ENCODE assay signal across 12 cellular contexts in the genomic region with DNA sequence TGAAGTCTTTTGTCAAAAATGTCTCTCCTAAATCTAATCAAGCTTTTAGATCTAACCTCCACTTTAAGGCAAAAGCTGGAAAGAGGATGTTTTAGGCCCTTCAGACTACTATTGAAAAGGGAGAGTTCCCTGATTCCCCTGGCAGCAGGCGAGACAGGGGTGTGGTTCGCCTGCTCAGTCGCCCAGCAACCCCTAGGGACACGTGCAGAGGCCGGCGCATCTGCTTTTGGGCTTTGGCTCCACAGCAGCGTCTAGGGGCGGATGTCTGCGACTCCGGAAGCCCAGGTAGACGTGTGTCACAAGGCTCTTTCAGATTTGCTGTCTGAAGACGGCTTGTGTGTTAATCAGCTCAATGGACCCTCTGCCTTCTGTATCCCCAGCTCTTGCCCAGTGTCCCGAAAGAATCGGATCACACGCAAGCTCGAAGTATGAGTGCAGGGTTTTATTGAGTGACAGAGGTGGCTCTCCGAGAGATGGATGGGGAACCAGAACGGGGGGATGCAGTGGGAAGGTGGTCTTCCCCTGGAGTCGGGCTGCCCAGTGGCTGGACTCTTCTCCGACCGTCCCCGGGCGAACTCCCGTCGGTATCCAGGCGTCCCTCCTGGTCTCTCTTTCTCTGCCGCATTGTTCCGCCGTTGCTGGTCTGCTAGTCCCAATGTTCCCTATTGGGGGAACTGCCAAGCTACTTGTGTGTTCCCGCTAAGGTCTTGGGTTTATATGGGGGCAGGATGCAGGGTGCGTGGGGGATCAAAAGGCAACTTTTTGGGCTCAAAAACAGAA. TPM values are rescaled to one million over a fixed set of nuclear protein-coding genes. Genes with fewer than 3 reads are reported as not detected.
"Had no signal": no experiment of that assay in that cellular context is flagged by ENCODE, and none has a peak within 500 bp of the region (broad histone marks: within the 10 kb centered on the region; RNA-seq: fewer than 3 reads in every experiment).

No MANE protein-coding gene starts in this region.

- ATAC-seq: activated CD8-positive, alpha-beta memory T cell treated with anti-CD3 and anti-CD28 coated beads, Interleukin-2, amount 10 ng/mL, durations not matched to agents 7 days and 5 days; natural killer cell treated with Interleukin-12 subunit alpha and Interleukin-12 subunit beta and Interleukin-15 and Interleukin-18, amount 100 ng/mL, for 72 hours; stimulated activated naive CD8-positive, alpha-beta T cell treated with anti-CD3 and anti-CD28 coated beads, Interleukin-15, Interleukin-2, amounts not matched to agents 100 U/mL and 50 U/mL, for 24 hours had no signal

- H3K9me3 Mint-ChIP-seq: natural killer cell treated with Interleukin-12 subunit alpha and Interleukin-12 subunit beta and Interleukin-15 and Interleukin-18, amount 100 ng/mL, for 72 hours had no signal

- H3K27ac Mint-ChIP-seq: activated CD8-positive, alpha-beta memory T cell treated with anti-CD3 and anti-CD28 coated beads, Interleukin-2, amount 10 ng/mL, durations not matched to agents 7 days and 5 days; natural killer cell treated with Interleukin-12 subunit alpha and Interleukin-12 subunit beta and Interleukin-15 and Interleukin-18, amount 100 ng/mL, for 72 hours had no signal

- H3K4me1 Mint-ChIP-seq: activated CD8-positive, alpha-beta memory T cell treated with anti-CD3 and anti-CD28 coated beads, Interleukin-2, amount 10 ng/mL, durations not matched to agents 7 days and 5 days had no signal

- H3K4me3 Mint-ChIP-seq: activated CD8-positive, alpha-beta memory T cell treated with anti-CD3 and anti-CD28 coated beads, Interleukin-2, amount 10 ng/mL, durations not matched to agents 7 days and 5 days; natural killer cell treated with Interleukin-12 subunit alpha and Interleukin-12 subunit beta and Interleukin-15 and Interleukin-18, amount 100 ng/mL, for 72 hours had no signal

- H3K36me3 Mint-ChIP-seq: activated CD8-positive, alpha-beta memory T cell treated with anti-CD3 and anti-CD28 coated beads, Interleukin-2, amount 10 ng/mL, durations not matched to agents 7 days and 5 days; natural killer cell treated with Interleukin-12 subunit alpha and Interleukin-12 subunit beta and Interleukin-15 and Interleukin-18, amount 100 ng/mL, for 72 hours had no signal

- DNase-seq: activated CD4-positive, alpha-beta T cell treated with anti-CD3 and anti-CD28 coated beads, Interleukin-2, amount 50 U/mL, for 48 hours; activated CD8-positive, alpha-beta memory T cell treated with anti-CD3 and anti-CD28 coated beads, Interleukin-2, amount 10 ng/mL, durations not matched to agents 7 days and 5 days; activated naive CD4-positive, alpha-beta T cell treated with anti-CD3 and anti-CD28 coated beads, Interleukin-2, amount 50 U/mL, for 16 hours; activated T-cell treated with anti-CD3 and anti-CD28 coated beads, Interleukin-2, amount 50 U/mL, for 1 hour; hypothalamus; kidney glomerular epithelial cell; retina; stimulated activated CD4-positive, alpha-beta T cell treated with anti-CD3 and anti-CD28 coated beads, Interleukin-4, amount 100 ng/mL, for 24 hours; stimulated activated naive CD8-positive, alpha-beta T cell treated with anti-CD3 and anti-CD28 coated beads, Interleukin-15, Interleukin-2, amounts not matched to agents 100 U/mL and 50 U/mL, for 24 hours; T1000; transverse colon had no signal

RNA-seq across cellular contexts. Expression of a gene that starts 45.5 kb away (rescaled TPM):
- total RNA-seq: activated CD8-positive, alpha-beta memory T cell treated with anti-CD3 and anti-CD28 coated beads, Interleukin-2, amount 10 ng/mL, durations not matched to agents 7 days and 5 days; natural killer cell treated with Interleukin-12 subunit alpha and Interleukin-12 subunit beta and Interleukin-15 and Interleukin-18, amount 100 ng/mL, for 72 hours had no signal
